Comparison of ENCODE assay signal across 14 cellular contexts in the genomic region with DNA sequence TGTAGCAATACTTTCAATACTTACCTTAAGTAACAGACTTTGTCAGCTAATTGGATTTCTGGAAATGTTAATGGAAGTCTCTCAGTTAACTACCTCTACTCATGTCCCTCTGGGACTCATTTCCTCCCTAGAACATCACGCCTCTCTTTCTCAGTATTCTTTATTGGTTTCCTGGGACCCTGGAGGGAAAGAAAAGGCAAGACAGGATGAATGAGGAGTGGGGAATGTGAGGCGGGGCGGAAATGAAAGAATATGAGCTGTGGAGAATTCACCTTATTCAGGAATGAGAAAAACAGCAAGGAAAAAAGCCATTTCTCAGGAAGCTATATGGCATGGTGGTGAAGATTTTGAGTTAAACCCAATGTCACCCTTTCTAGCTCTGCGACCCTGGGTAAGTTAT.
"Had no signal": no experiment of that assay in that cellular context is flagged by ENCODE, and none has a peak within 500 bp of the region (broad histone marks: within the 10 kb centered on the region; RNA-seq: fewer than 3 reads in every experiment).

No MANE protein-coding gene starts in this region.

- H3K27ac ChIP-seq: body of pancreas, cardiac muscle cell, prostate gland, tibial artery, VCaP had no signal

- H3K4me3 ChIP-seq: body of pancreas, cardiac muscle cell, mucosa of descending colon, prostate gland, tibial artery had no signal

- H3K27me3 ChIP-seq: body of pancreas, cardiac muscle cell, tibial artery had no signal

- H3K36me3 ChIP-seq: cardiac muscle cell, prostate gland, tibial artery had no signal

- DNase-seq: activated CD4-positive, alpha-beta T cell treated with anti-CD3 and anti-CD28 coated beads, Interleukin-2, amount 10 ng/mL, durations not matched to agents 7 days and 5 days; activated CD4-positive, CD25-positive, alpha-beta regulatory T cell treated with anti-CD3 and anti-CD28 coated beads, Interleukin-2, amount 50 U/mL, for 72 hours; activated CD8-positive, alpha-beta T cell treated with anti-CD3 and anti-CD28 coated beads, Interleukin-2, amount 10 ng/mL, durations not matched to agents 7 days and 5 days; activated gamma-delta T cell; anterior cingulate cortex; body of pancreas; foreskin fibroblast; mucosa of descending colon; stimulated activated CD4-positive, alpha-beta T cell treated with anti-CD3 and anti-CD28 coated beads, Interleukin-4, amount 100 ng/mL, for 24 hours; substantia nigra; tibial artery had no signal

- H3K9me3 ChIP-seq: body of pancreas, mucosa of descending colon, prostate gland, tibial artery had no signal
